ENCODE assay signal across 19 cellular contexts in the genomic region with DNA sequence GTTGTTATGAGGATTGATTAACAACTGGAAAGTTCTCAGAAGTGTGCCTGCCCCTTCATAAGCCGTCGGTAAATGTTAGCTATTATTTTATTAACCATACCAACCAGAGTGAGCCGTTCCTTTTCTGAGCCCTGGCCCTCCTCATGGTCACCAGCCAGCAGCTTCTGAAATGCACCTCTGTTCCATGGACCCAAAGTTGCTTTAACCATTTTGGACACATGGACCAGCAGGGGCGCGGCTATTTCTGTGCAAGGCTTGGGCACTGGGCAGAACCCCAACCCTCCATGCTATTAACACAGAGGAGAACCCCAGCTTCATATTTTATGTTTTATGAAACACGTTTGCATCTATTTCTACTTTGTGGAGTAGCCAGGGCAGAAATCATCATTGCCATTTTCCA. TPM values are rescaled to one million over a fixed set of nuclear protein-coding genes. Genes with fewer than 3 reads are reported as not detected.
DNase-seq lines count a peak whose midpoint lies in the region; ATAC-seq and TF ChIP-seq lines count a peak whose summit lies in the region.
"Had no signal": no experiment of that assay in that cellular context is flagged by ENCODE, and none has a peak within 500 bp of the region (broad histone marks: within the 10 kb centered on the region; RNA-seq: fewer than 3 reads in every experiment).

No MANE protein-coding gene starts in this region.

- no peak overlapping the region for H3K27ac ChIP-seq in osteoblast (ENCODE audit: low read depth, low read length)
- peak overlapping the region; percentile 76 to 80 for H3K27ac ChIP-seq in thoracic aorta
- H3K27ac ChIP-seq: 22Rv1, SK-N-MC, VCaP had no signal

- H3K27me3 Mint-ChIP-seq in activated T-cell treated with anti-CD3 and anti-CD28 coated beads, Interleukin-2, amount 50 U/mL, for 72 hours (ENCODE audit: low read depth): no peaks in the 10 kb centered on the region
- peaks cover 2% of the 10 kb centered on the region for H3K27me3 Mint-ChIP-seq in dendritic cell treated with granulocyte-macrophage colony-stimulating factor and Interleukin-4, amounts not matched to agents 40 ng/mL and 50 ng/mL, for 4 days

- intact Hi-C loops in dendritic cell treated with granulocyte-macrophage colony-stimulating factor and Interleukin-4, amounts not matched to agents 40 ng/mL and 50 ng/mL, for 4 days (cut with micrococcal nuclease): no loop called here

- ATAC-seq in activated T-cell treated with anti-CD3 and anti-CD28 coated beads, Interleukin-2, amount 50 U/mL, for 72 hours (replicated peaks in 1 of 2): no peak
- ATAC-seq in thoracic aorta (ENCODE audit: insufficient number of reproducible peaks, low FRiP score, low read depth): no peak
- ATAC-seq: GM12878 had no signal

- H3K9me3 Mint-ChIP-seq in activated T-cell treated with anti-CD3 and anti-CD28 coated beads, Interleukin-2, amount 50 U/mL, for 72 hours: no peaks in the 10 kb centered on the region
- no peaks in the 10 kb centered on the region for H3K9me3 Mint-ChIP-seq in dendritic cell treated with granulocyte-macrophage colony-stimulating factor and Interleukin-4, amounts not matched to agents 40 ng/mL and 50 ng/mL, for 4 days

- no peak overlapping the region for H3K4me3 Mint-ChIP-seq in activated T-cell treated with anti-CD3 and anti-CD28 coated beads, Interleukin-2, amount 50 U/mL, for 72 hours
- no peak overlapping the region for H3K4me3 Mint-ChIP-seq in dendritic cell treated with granulocyte-macrophage colony-stimulating factor and Interleukin-4, amounts not matched to agents 40 ng/mL and 50 ng/mL, for 4 days

- peak overlapping the region; percentile 65 for H2AFZ ChIP-seq in osteoblast (ENCODE audit: low read length)

- DNase-seq in activated T-cell treated with anti-CD3 and anti-CD28 coated beads, Interleukin-2, amount 50 U/mL, for 72 hours: no peak
- DNase-seq in activated T-cell treated with anti-CD3 and anti-CD28 coated beads, Interleukin-2, amount 50 U/mL, for 1 hour: no peak
- peak; percentile 35 for DNase-seq in osteoblast (ENCODE audit: insufficient read length, low spot score, missing footprints)
- DNase-seq in thoracic aorta (ENCODE audit: low spot score): no peak
- DNase-seq in glomerular visceral epithelial cell (ENCODE audit: extremely low spot score): no peak
- DNase-seq in AG08395 (ENCODE audit: low spot score): no peak
- no peak for DNase-seq in T1000 (lab: John Stamatoyannopoulos, UW)
- DNase-seq: activated CD8-positive, alpha-beta memory T cell treated with anti-CD3 and anti-CD28 coated beads for 24 hours; activated gamma-delta T cell; CD4-positive, alpha-beta memory T cell; mammary epithelial cell; NCI-H1048; stimulated activated CD4-positive, alpha-beta T cell treated with anti-CD3 and anti-CD28 coated beads, Interleukin-4, amount 100 ng/mL, for 1 hour had no signal

- H3K9me3 ChIP-seq in osteoblast (ENCODE audit: low read depth, low read length) (no peaks in the 10 kb centered on the region), thoracic aorta (no peaks in the 10 kb centered on the region)

- H3K4me3 ChIP-seq in osteoblast (ENCODE audit: insufficient read depth, low read length): no peak overlapping the region
- H3K4me3 ChIP-seq in thoracic aorta: peak overlapping the region; percentile 51
- H3K4me3 ChIP-seq: GM12878, SK-N-MC had no signal

- H3K4me1 Mint-ChIP-seq in activated T-cell treated with anti-CD3 and anti-CD28 coated beads, Interleukin-2, amount 50 U/mL, for 72 hours (ENCODE audit: low read depth): peaks cover 46% of the 10 kb centered on the region
- H3K4me1 Mint-ChIP-seq in dendritic cell treated with granulocyte-macrophage colony-stimulating factor and Interleukin-4, amounts not matched to agents 40 ng/mL and 50 ng/mL, for 4 days (ENCODE audit: low read depth): peaks cover 72% of the 10 kb centered on the region

- TF ChIP-seq CTCF in osteoblast (IDR thresholded peaks at IDR 0.05; ENCODE audit: extremely low read depth, low read depth, low read length) (no peak), thoracic aorta (IDR thresholded peaks at IDR 0.05) (no peak)

- H3K36me3 Mint-ChIP-seq in activated T-cell treated with anti-CD3 and anti-CD28 coated beads, Interleukin-2, amount 50 U/mL, for 72 hours (ENCODE audit: insufficient read depth in 2 of 2): no peaks in the 10 kb centered on the region
- H3K36me3 Mint-ChIP-seq in dendritic cell treated with granulocyte-macrophage colony-stimulating factor and Interleukin-4, amounts not matched to agents 40 ng/mL and 50 ng/mL, for 4 days (ENCODE audit: low read depth): no peaks in the 10 kb centered on the region
- H3K36me3 Mint-ChIP-seq: CD4-positive, alpha-beta memory T cell had no signal

- no peaks in the 10 kb centered on the region for H3K36me3 ChIP-seq in osteoblast (ENCODE audit: insufficient read depth, low read length)
- H3K36me3 ChIP-seq in thoracic aorta: no peaks in the 10 kb centered on the region

- peak overlapping the region; percentile 63 for H3K27ac Mint-ChIP-seq in activated T-cell treated with anti-CD3 and anti-CD28 coated beads, Interleukin-2, amount 50 U/mL, for 72 hours
- H3K27ac Mint-ChIP-seq in dendritic cell treated with granulocyte-macrophage colony-stimulating factor and Interleukin-4, amounts not matched to agents 40 ng/mL and 50 ng/mL, for 4 days: peak overlapping the region; percentile 49
- H3K27ac Mint-ChIP-seq: progenitor cell of endocrine pancreas had no signal

- H3K27me3 ChIP-seq in osteoblast (ENCODE audit: insufficient read depth, low read length) (no peaks in the 10 kb centered on the region), thoracic aorta (replicated peaks; ENCODE audit: insufficient read depth) (no peaks in the 10 kb centered on the region)

- peak overlapping the region; percentile 48 for H3K4me2 ChIP-seq in osteoblast (ENCODE audit: insufficient read depth, low read length)

- H3K4me1 ChIP-seq in osteoblast (ENCODE audit: insufficient read depth, low read length) (peaks cover 28% of the 10 kb centered on the region), thoracic aorta (ENCODE audit: control insufficient read depth in 1 of 2, low read depth in 2 of 2) (peaks cover 51 to 76% of the 10 kb centered on the region in 2 donors)

- no peaks in the 10 kb centered on the region for H3K79me2 ChIP-seq in osteoblast (ENCODE audit: insufficient read depth, low read length)

- H4K20me1 ChIP-seq in osteoblast (ENCODE audit: insufficient read depth, low read length): no peaks in the 10 kb centered on the region

RNA-seq across cellular contexts. Expression of gene SCGB1A1, which starts 18.6 kb away (rescaled TPM):
- not detected for total RNA-seq in activated T-cell treated with anti-CD3 and anti-CD28 coated beads, Interleukin-2, amount 50 U/mL, for 72 hours
- total RNA-seq in osteoblast: not detected in 2 replicates
- not detected for total RNA-seq in thoracic aorta
- total RNA-seq: CD4-positive, alpha-beta memory T cell; GM12878; mammary epithelial cell had no signal
